ENCODE assay signal across 18 cellular contexts in genomic region chr17:58410714-58411407, GRCh38. TPM values are rescaled to one million over a fixed set of nuclear protein-coding genes. Genes with fewer than 3 reads are reported as not detected.
DNase-seq lines count a peak whose midpoint lies in the region; ATAC-seq and TF ChIP-seq lines count a peak whose summit lies in the region.
"Had no signal": no experiment of that assay in that cellular context is flagged by ENCODE, and none has a peak within 500 bp of the region (broad histone marks: within the 10 kb centered on the region; RNA-seq: fewer than 3 reads in every experiment).

No MANE protein-coding gene starts in this region.

- intact Hi-C loops in left ventricle myocardium superior (cut with micrococcal nuclease), result no loop called here

- H3K27me3 Mint-ChIP-seq in T-helper 2 cell treated with Interferon-gamma antibody and Interleukin-4, amounts not matched to agents 5 μg/mL and 100 μg/mL, for 36 hours (ENCODE audit: low read depth), result no peaks in the 10 kb centered on the region
- no peaks in the 10 kb centered on the region for H3K27me3 Mint-ChIP-seq in type B pancreatic cell
- H3K27me3 Mint-ChIP-seq: CD4-positive, alpha-beta memory T cell had no signal

- H3K27ac Mint-ChIP-seq in T-helper 2 cell treated with Interferon-gamma antibody and Interleukin-4, amounts not matched to agents 5 μg/mL and 100 μg/mL, for 36 hours, result no peak overlapping the region
- no peak overlapping the region for H3K27ac Mint-ChIP-seq in type B pancreatic cell

- H3K27ac ChIP-seq in VCaP (peak overlapping the region; percentile 92), foreskin keratinocyte (peak overlapping the region; percentile 41)
- H3K27ac ChIP-seq: SJCRH30 had no signal

- H3K27me3 ChIP-seq in foreskin keratinocyte, result no peaks in the 10 kb centered on the region

- H3K9me3 Mint-ChIP-seq in T-helper 2 cell treated with Interferon-gamma antibody and Interleukin-4, amounts not matched to agents 5 μg/mL and 100 μg/mL, for 36 hours, result no peaks in the 10 kb centered on the region
- H3K9me3 Mint-ChIP-seq in type B pancreatic cell, result no peaks in the 10 kb centered on the region
- H3K9me3 Mint-ChIP-seq: CD4-positive, alpha-beta memory T cell had no signal

- H3K36me3 Mint-ChIP-seq in T-helper 2 cell treated with Interferon-gamma antibody and Interleukin-4, amounts not matched to agents 5 μg/mL and 100 μg/mL, for 36 hours (ENCODE audit: low read depth), result peaks cover 4% of the 10 kb centered on the region
- H3K36me3 Mint-ChIP-seq in type B pancreatic cell, result no peaks in the 10 kb centered on the region
- H3K36me3 Mint-ChIP-seq: CD4-positive, alpha-beta memory T cell had no signal

- peaks cover 55% of the 10 kb centered on the region for H3K4me1 ChIP-seq in foreskin keratinocyte
- H3K4me1 ChIP-seq: SJCRH30 had no signal

- H3K4me3 Mint-ChIP-seq in T-helper 2 cell treated with Interferon-gamma antibody and Interleukin-4, amounts not matched to agents 5 μg/mL and 100 μg/mL, for 36 hours, result peak overlapping the region; percentile 28
- H3K4me3 Mint-ChIP-seq in type B pancreatic cell, result peak overlapping the region; percentile 63
- H3K4me3 Mint-ChIP-seq: CD4-positive, alpha-beta memory T cell had no signal

- TF ChIP-seq CTCF in VCaP (conservative IDR thresholded peaks at IDR 0.05), result no peak
- TF ChIP-seq CTCF in foreskin keratinocyte (conservative IDR thresholded peaks at IDR 0.05), result no peak
- no peak for TF ChIP-seq CTCF in type B pancreatic cell (conservative IDR thresholded peaks at IDR 0.05)

- no peak for ATAC-seq in foreskin keratinocyte
- ATAC-seq in left ventricle myocardium superior, result no peak

- no peak for DNase-seq in T-helper 2 cell treated with Interferon-gamma antibody and Interleukin-4, amounts not matched to agents 5 μg/mL and 100 μg/mL, for 36 hours (ENCODE audit: low spot score)
- DNase-seq in T-helper 2 cell (no peak), foreskin keratinocyte (no peak), type B pancreatic cell (ENCODE audit: extremely low spot score, unreplicated experiment) (no peak), hippocampal formation (lab: John Stamatoyannopoulos, UW) (no peak), left ventricle myocardium superior (no peak)
- no peak for DNase-seq in activated naive CD4-positive, alpha-beta T cell treated with anti-CD3 and anti-CD28 coated beads, Interleukin-2, amount 50 U/mL, for 16 hours
- DNase-seq: 8988T; CD4-positive, alpha-beta memory T cell; DMS53; KG1; NCI-H1417 treated with DMSO at 0.1 percent for 48 hours; NCI-H187 treated with DMSO at 0.1 percent for 48 hours; NCI-H345; NCI-H524 treated with DMSO at 0.1 percent for 48 hours; SJCRH30 had no signal

- peaks cover 68% of the 10 kb centered on the region for H3K4me1 Mint-ChIP-seq in T-helper 2 cell treated with Interferon-gamma antibody and Interleukin-4, amounts not matched to agents 5 μg/mL and 100 μg/mL, for 36 hours (ENCODE audit: low read depth)
- H3K4me1 Mint-ChIP-seq in type B pancreatic cell (ENCODE audit: unreplicated experiment), result peaks cover 11% of the 10 kb centered on the region
- H3K4me1 Mint-ChIP-seq: CD4-positive, alpha-beta memory T cell had no signal

RNA-seq across cellular contexts. Expression of gene RNF43, which starts 6.5 kb away (rescaled TPM):
- 13.5 and 15.0 TPM in 2 replicates for total RNA-seq in foreskin keratinocyte
- polyA plus RNA-seq in foreskin keratinocyte, result 8.5 and 9.7 TPM in 2 replicates
- total RNA-seq in type B pancreatic cell (ENCODE audit: low replicate concordance), result 14.0 and 21.8 TPM in 2 replicates
- 6.6 TPM for total RNA-seq in left ventricle myocardium superior
- total RNA-seq: SJCRH30 had no signal
- polyA plus RNA-seq: BJ had no signal

RNA-seq across cellular contexts. Expression of gene SUPT4H1, which starts 58.9 kb away (rescaled TPM):
- 70.1 and 73.0 TPM in 2 replicates for total RNA-seq in foreskin keratinocyte
- 118 and 127 TPM in 2 replicates for polyA plus RNA-seq in foreskin keratinocyte
- total RNA-seq in type B pancreatic cell (ENCODE audit: low replicate concordance), result 75.7 and 82.9 TPM in 2 replicates
- 62.2 TPM for total RNA-seq in left ventricle myocardium superior
